In genomic region chr16:1626327-1626726, GRCh38 we compare ENCODE assay signal across 29 cellular contexts.
"Had no signal": no experiment of that assay in that cellular context is flagged by ENCODE, and none has a peak within 500 bp of the region (broad histone marks: within the 10 kb centered on the region; RNA-seq: fewer than 3 reads in every experiment).

No MANE protein-coding gene starts in this region.

- H3K9me3 ChIP-seq: colonic mucosa, gastrocnemius medialis, mucosa of descending colon, thoracic aorta, uterus had no signal

- H3K27me3 ChIP-seq: colonic mucosa, gastrocnemius medialis, uterus had no signal

- DNase-seq: activated CD4-positive, alpha-beta memory T cell treated with anti-CD3 and anti-CD28 coated beads, Interleukin-2, amount 10 ng/mL, durations not matched to agents 7 days and 5 days; activated CD4-positive, alpha-beta T cell treated with anti-CD3 and anti-CD28 coated beads for 1 hour; activated CD4-positive, alpha-beta T cell treated with anti-CD3 and anti-CD28 coated beads, Interleukin-2, amount 10 ng/mL, durations not matched to agents 7 days and 5 days; activated CD8-positive, alpha-beta memory T cell treated with anti-CD3 and anti-CD28 coated beads, Interleukin-2, amount 50 U/mL, for 48 hours; activated gamma-delta T cell; activated naive CD8-positive, alpha-beta T cell treated with anti-CD3 and anti-CD28 coated beads, Interleukin-2, amount 50 U/mL, for 24 hours; activated T-cell treated with anti-CD3 and anti-CD28 coated beads, Interleukin-2, amount 50 U/mL, for 24 hours; amygdala; cerebellar nuclear complex; colonic mucosa; effector CD8-positive, alpha-beta T cell; gastrocnemius medialis; glutamatergic neuron; left ventricle myocardium superior; mucosa of descending colon; occipital lobe; stimulated activated CD4-positive, alpha-beta T cell treated with anti-CD3 and anti-CD28 coated beads, Interleukin-2, amount 100 ng/mL, for 48 hours; stimulated activated naive CD8-positive, alpha-beta T cell treated with anti-CD3 and anti-CD28 coated beads, Interleukin-15, Interleukin-2, amounts not matched to agents 100 U/mL and 50 U/mL, for 24 hours; T-helper 2 cell; uterus had no signal

- H3K4me1 ChIP-seq: colonic mucosa, uterus had no signal

- H3K27ac Mint-ChIP-seq: activated CD4-positive, alpha-beta memory T cell treated with anti-CD3 and anti-CD28 coated beads, Interleukin-2, amount 10 ng/mL, durations not matched to agents 7 days and 5 days; activated CD4-positive, alpha-beta T cell treated with anti-CD3 and anti-CD28 coated beads, Interleukin-2, amount 10 ng/mL, durations not matched to agents 7 days and 5 days; activated naive CD4-positive, alpha-beta T cell treated with anti-CD3 and anti-CD28 coated beads, Interleukin-2, amount 50 U/mL, for 24 hours; activated naive CD8-positive, alpha-beta T cell treated with anti-CD3 and anti-CD28 coated beads, Interleukin-2, amount 50 U/mL, for 24 hours; activated T-cell treated with anti-CD3 and anti-CD28 coated beads, Interleukin-2, amount 50 U/mL, for 24 hours; type B pancreatic cell had no signal

- H3K4me3 Mint-ChIP-seq: activated CD4-positive, alpha-beta memory T cell treated with anti-CD3 and anti-CD28 coated beads, Interleukin-2, amount 10 ng/mL, durations not matched to agents 7 days and 5 days; activated CD4-positive, alpha-beta T cell treated with anti-CD3 and anti-CD28 coated beads, Interleukin-2, amount 10 ng/mL, durations not matched to agents 7 days and 5 days; activated naive CD4-positive, alpha-beta T cell treated with anti-CD3 and anti-CD28 coated beads, Interleukin-2, amount 50 U/mL, for 24 hours; activated naive CD8-positive, alpha-beta T cell treated with anti-CD3 and anti-CD28 coated beads, Interleukin-2, amount 50 U/mL, for 24 hours; activated T-cell treated with anti-CD3 and anti-CD28 coated beads, Interleukin-2, amount 50 U/mL, for 24 hours; nephron; type B pancreatic cell; WTC11 had no signal

- ATAC-seq: activated naive CD8-positive, alpha-beta T cell treated with anti-CD3 and anti-CD28 coated beads, Interleukin-2, amount 50 U/mL, for 24 hours; gastrocnemius medialis; left ventricle myocardium superior; mucosa of descending colon; right cardiac atrium; stimulated activated naive CD8-positive, alpha-beta T cell treated with anti-CD3 and anti-CD28 coated beads, Interleukin-15, Interleukin-2, amounts not matched to agents 100 U/mL and 50 U/mL, for 24 hours; WTC11 had no signal

- H3K36me3 ChIP-seq: uterus had no signal

- FAIRE-seq: bronchial epithelial cell, endometrium, islet of Langerhans had no signal

- H3K4me3 ChIP-seq: colonic mucosa, gastrocnemius medialis, mucosa of descending colon, thoracic aorta, uterus had no signal

- H3K27ac ChIP-seq: colonic mucosa, gastrocnemius medialis, thoracic aorta, uterus had no signal

- H3K9me3 Mint-ChIP-seq: activated CD4-positive, alpha-beta memory T cell treated with anti-CD3 and anti-CD28 coated beads, Interleukin-2, amount 10 ng/mL, durations not matched to agents 7 days and 5 days; activated CD4-positive, alpha-beta T cell treated with anti-CD3 and anti-CD28 coated beads, Interleukin-2, amount 10 ng/mL, durations not matched to agents 7 days and 5 days; activated naive CD4-positive, alpha-beta T cell treated with anti-CD3 and anti-CD28 coated beads, Interleukin-2, amount 50 U/mL, for 24 hours; activated naive CD8-positive, alpha-beta T cell treated with anti-CD3 and anti-CD28 coated beads, Interleukin-2, amount 50 U/mL, for 24 hours; activated T-cell treated with anti-CD3 and anti-CD28 coated beads, Interleukin-2, amount 50 U/mL, for 24 hours; nephron; type B pancreatic cell; WTC11 had no signal

- H3K4me1 Mint-ChIP-seq: activated CD4-positive, alpha-beta T cell treated with anti-CD3 and anti-CD28 coated beads, Interleukin-2, amount 10 ng/mL, durations not matched to agents 7 days and 5 days; nephron; WTC11 had no signal

- H3K27me3 Mint-ChIP-seq: activated CD4-positive, alpha-beta memory T cell treated with anti-CD3 and anti-CD28 coated beads, Interleukin-2, amount 10 ng/mL, durations not matched to agents 7 days and 5 days; activated CD4-positive, alpha-beta T cell treated with anti-CD3 and anti-CD28 coated beads, Interleukin-2, amount 10 ng/mL, durations not matched to agents 7 days and 5 days; activated naive CD4-positive, alpha-beta T cell treated with anti-CD3 and anti-CD28 coated beads, Interleukin-2, amount 50 U/mL, for 24 hours; activated naive CD8-positive, alpha-beta T cell treated with anti-CD3 and anti-CD28 coated beads, Interleukin-2, amount 50 U/mL, for 24 hours; activated T-cell treated with anti-CD3 and anti-CD28 coated beads, Interleukin-2, amount 50 U/mL, for 24 hours; type B pancreatic cell had no signal
